8 cellular contexts compared by ENCODE assay signal in genomic region chr1:52032785-52033131, GRCh38. TPM values are rescaled to one million over a fixed set of nuclear protein-coding genes. Genes with fewer than 3 reads are reported as not detected.
DNase-seq lines count a peak whose midpoint lies in the region; ATAC-seq, FAIRE-seq and TF ChIP-seq lines count a peak whose summit lies in the region.

No MANE protein-coding gene starts in this region.

- peak overlapping the region; percentile 97 for H3K4me3 ChIP-seq in AG04450 (ENCODE audit: low read depth, low read length)
- peak overlapping the region; percentile 58 to 89 for H3K4me3 ChIP-seq in muscle layer of colon (ENCODE audit: low read depth in 1 of 2, low read length in 2 of 2)
- peak overlapping the region; percentile 81 for H3K4me3 ChIP-seq in upper lobe of right lung

- FAIRE-seq in GM12891 (lab: Jason Lieb, UNC) = peak; percentile 85

- TF ChIP-seq CTCF in AG04450 (IDR thresholded peaks at IDR 0.05; ENCODE audit: low read depth, low read length) (no peak), upper lobe of right lung (IDR thresholded peaks at IDR 0.05) (no peak)

- intact Hi-C loops in upper lobe of right lung (cut with DNase I) = no loop called here

- ATAC-seq in HG03460 (IDR thresholded peaks at IDR 0.05; ENCODE audit: unreplicated experiment) (peak; percentile 40), upper lobe of right lung (peak; percentile 55), GM21526 (IDR thresholded peaks at IDR 0.05; ENCODE audit: low FRiP score, unreplicated experiment) (no peak)

- H3K9me3 ChIP-seq in AG04450 (ENCODE audit: control insufficient read depth, insufficient read depth, low read length) = no peaks in the 10 kb centered on the region
- H3K9me3 ChIP-seq in muscle layer of colon (ENCODE audit: low read length) = no peaks in the 10 kb centered on the region
- H3K9me3 ChIP-seq in upper lobe of right lung = no peaks in the 10 kb centered on the region

- TF ChIP-seq POLR2A in GM12891 (IDR thresholded peaks at IDR 0.05; ENCODE audit: low read depth, low read length) (no peak), erythroblast (IDR thresholded peaks at IDR 0.05; ENCODE audit: low read length) (no peak)

- peak overlapping the region; percentile 39 for H3K9ac ChIP-seq in muscle layer of colon (ENCODE audit: low read length)

- DNase-seq in AG04450 (ENCODE audit: low read depth, low spot score) = no peak
- DNase-seq in GM12891 (ENCODE audit: insufficient read length, low spot score) = no peak
- DNase-seq in UCSD-AML1 (lab: John Stamatoyannopoulos, UW; ENCODE audit: unreplicated experiment) = peak; percentile 51
- DNase-seq in erythroblast (lab: John Stamatoyannopoulos, UW) = peak; percentile 51 to 59
- no peak for DNase-seq in upper lobe of right lung

- POLR2A ChIA-PET in AG04450 (lab: Yijun Ruan, JAX) = interaction anchor here (1.0 to 1.4 kb wide), 2 partner anchors 23 to 27 kb away, joined by 3 to 9 read pairs; partner anchors contain the start of genes BTF3L4 and TXNDC12

- H3K27ac ChIP-seq in AG04450 (ENCODE audit: low read depth, low read length) = peak overlapping the region; percentile 92
- H3K27ac ChIP-seq in muscle layer of colon (ENCODE audit: low read depth, low read length) = peak overlapping the region; percentile 94
- H3K27ac ChIP-seq in upper lobe of right lung = peak overlapping the region; percentile 92

- H3K36me3 ChIP-seq in muscle layer of colon (ENCODE audit: insufficient read depth, low read length) (no peaks in the 10 kb centered on the region), upper lobe of right lung (peaks cover 4% of the 10 kb centered on the region)

- CTCF ChIA-PET in AG04450 (lab: Charles Lee) = interaction anchor here (1.6 kb wide), 1 partner anchor 136 kb away, joined by 4 read pairs; no protein-coding TSS in a partner anchor

- H3K4me1 ChIP-seq in muscle layer of colon (ENCODE audit: insufficient read depth, low read length) (peaks cover 18% of the 10 kb centered on the region), upper lobe of right lung (peaks cover 27% of the 10 kb centered on the region)

- H3K27me3 ChIP-seq in AG04450 (ENCODE audit: control insufficient read depth, insufficient read depth, low read length) (no peaks in the 10 kb centered on the region), muscle layer of colon (ENCODE audit: control insufficient read depth in 1 of 2, insufficient read depth in 2 of 2, low read length in 2 of 2) (no peaks in the 10 kb centered on the region), upper lobe of right lung (no peaks in the 10 kb centered on the region)

TF ChIP-seq in GM12891, 5 proteins besides CTCF, POLR2A, EP300 and RAD21:
- TF ChIP-seq PAX5 (IDR thresholded peaks at IDR 0.05; ENCODE audit: insufficient read depth, low read length, severe bottlenecking) (no peak), POU2F2 (IDR thresholded peaks at IDR 0.05; ENCODE audit: low read depth, low read length) (no peak), TAF1 (IDR thresholded peaks at IDR 0.05; ENCODE audit: low read depth, low read length) (no peak), POLR2AphosphoS5 (IDR thresholded peaks at IDR 0.05; ENCODE audit: low read depth, low read length) (no peak), SPI1 (IDR thresholded peaks at IDR 0.05; ENCODE audit: low read depth, low read length) (no peak)

RNA-seq across cellular contexts. Expression of gene KTI12, which starts 0.9 kb away (rescaled TPM):
- 9.8 and 10.5 TPM in 2 replicates for polyA plus RNA-seq in AG04450 (2011; rRNA removed)
- 8.1 and 8.2 TPM in 2 replicates for polyA minus RNA-seq in AG04450 (2011; rRNA and poly(A)+ RNA removed)
- polyA plus RNA-seq in GM12891 (2012; ENCODE audit: low read depth, missing spikeins) = 17.5 TPM
- 7.3 TPM for total RNA-seq in upper lobe of right lung

RNA-seq across cellular contexts. Expression of gene TXNDC12, which starts 22.2 kb away (rescaled TPM):
- 39.8 and 55.8 TPM in 2 replicates for polyA plus RNA-seq in AG04450 (2011; rRNA removed)
- polyA minus RNA-seq in AG04450 (2011; rRNA and poly(A)+ RNA removed) = 15.2 and 23.2 TPM in 2 replicates
- polyA plus RNA-seq in GM12891 (2012; ENCODE audit: low read depth, missing spikeins) = 17.0 TPM
- total RNA-seq in upper lobe of right lung = 44.8 TPM

RNA-seq across cellular contexts. Expression of gene BTF3L4, which starts 23.3 kb away (rescaled TPM):
- polyA plus RNA-seq in AG04450 (2011; rRNA removed) = 59.7 and 86.6 TPM in 2 replicates
- 24.9 and 37.1 TPM in 2 replicates for polyA minus RNA-seq in AG04450 (2011; rRNA and poly(A)+ RNA removed)
- 47.8 TPM for polyA plus RNA-seq in GM12891 (2012; ENCODE audit: low read depth, missing spikeins)
- 34.2 TPM for total RNA-seq in upper lobe of right lung

RNA-seq across cellular contexts. Expression of gene RAB3B, which starts 42.3 kb away (rescaled TPM):
- polyA plus RNA-seq in AG04450 (2011; rRNA removed) = 28.4 and 28.6 TPM in 2 replicates
- 51.1 and 66.1 TPM in 2 replicates for polyA minus RNA-seq in AG04450 (2011; rRNA and poly(A)+ RNA removed)
- polyA plus RNA-seq in GM12891 (2012; ENCODE audit: low read depth, missing spikeins) = 0.04 TPM
- total RNA-seq in upper lobe of right lung = not detected

Comparison
In these comparisons a context has a peak if more than half of its experiments do, and no peak if none do; other contexts are left out.
1. DNase-seq: peak in UCSD-AML1 (single experiment) and erythroblast (2 of 2); none in AG04450 (single experiment), GM12891 (single experiment) and upper lobe of right lung (single experiment).
2. Peak in every context shown above with its lines, with median percentiles within 50 percentile points of each other: H3K27ac ChIP-seq and H3K4me3 ChIP-seq.